Comparison of ENCODE assay signal across 8 cellular contexts in the genomic region with DNA sequence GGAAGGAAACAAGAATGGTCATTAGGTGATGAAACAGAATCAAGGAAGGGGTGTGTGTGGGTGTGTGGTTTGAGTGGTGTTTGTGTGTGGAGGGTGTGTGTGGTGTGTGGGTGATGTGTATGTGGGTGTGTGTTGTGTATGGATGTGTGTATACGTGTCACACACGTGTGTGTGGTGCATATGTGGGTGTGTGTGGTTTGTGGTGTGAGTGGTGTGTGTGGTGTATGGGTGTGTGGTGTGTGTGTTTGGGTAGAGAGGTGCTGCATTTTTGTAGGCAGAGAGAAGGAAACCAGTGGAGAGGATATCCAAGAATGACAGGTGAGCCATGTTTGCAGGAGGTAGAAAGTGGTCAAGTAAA. TPM values are rescaled to one million over a fixed set of nuclear protein-coding genes. Genes with fewer than 3 reads are reported as not detected.
DNase-seq lines count a peak whose midpoint lies in the region; ATAC-seq lines count a peak whose summit lies in the region.

No MANE protein-coding gene starts in this region.

- intact Hi-C loops in right cardiac atrium (cut with DNase I) (no loop called here), Right ventricle myocardium superior (cut with DNase I) (no loop called here), left colon (cut with DNase I, micrococcal nuclease) (no loop called here)

- DNase-seq in right cardiac atrium: no peak
- no peak for DNase-seq in Right ventricle myocardium superior
- peak; percentile 81 for DNase-seq in activated CD8-positive, alpha-beta memory T cell treated with anti-CD3 and anti-CD28 coated beads, Interleukin-2, amount 50 U/mL, for 48 hours
- DNase-seq in memory B cell (ENCODE audit: low spot score in 2 of 2): no peak
- no peak for DNase-seq in left colon
- no peak for DNase-seq in NCI-H1417 (lab: John Stamatoyannopoulos, UW)

- no peaks in the 10 kb centered on the region for H3K27me3 Mint-ChIP-seq in memory B cell

- peak overlapping the region; percentile 98 for H3K4me3 Mint-ChIP-seq in memory B cell

- no peak overlapping the region for H3K27ac Mint-ChIP-seq in memory B cell

- 50% methylated on average over 2 of the region's 2 CpGs for WGBS in right cardiac atrium
- 51% methylated on average over 2 of the region's 2 CpGs for WGBS in urinary bladder

- ATAC-seq in right cardiac atrium: no peak
- ATAC-seq in Right ventricle myocardium superior (ENCODE audit: poor library complexity): no peak
- no peak for ATAC-seq in memory B cell (ENCODE audit: low read depth)
- ATAC-seq in left colon: no peak
- ATAC-seq in HG02763 (IDR thresholded peaks at IDR 0.05; ENCODE audit: unreplicated experiment): no peak

- no peak overlapping the region for H3K27ac ChIP-seq in right cardiac atrium (ENCODE audit: low read length)
- H3K27ac ChIP-seq in urinary bladder (ENCODE audit: low read depth): no peak overlapping the region

- H3K9me3 ChIP-seq in right cardiac atrium (ENCODE audit: control insufficient read depth, low read length): no peaks in the 10 kb centered on the region

- H3K9me3 Mint-ChIP-seq in memory B cell: no peaks in the 10 kb centered on the region

- peaks cover 2% of the 10 kb centered on the region for H3K36me3 Mint-ChIP-seq in memory B cell

- no peaks in the 10 kb centered on the region for H3K36me3 ChIP-seq in urinary bladder (ENCODE audit: insufficient read depth)

- no peaks in the 10 kb centered on the region for H3K27me3 ChIP-seq in right cardiac atrium (ENCODE audit: control insufficient read depth, insufficient read depth)

- H3K4me1 Mint-ChIP-seq in memory B cell: peaks cover 20% of the 10 kb centered on the region

- H3K4me1 ChIP-seq in right cardiac atrium (ENCODE audit: control insufficient read depth, insufficient read depth, low read length): peaks cover 4% of the 10 kb centered on the region
- no peaks in the 10 kb centered on the region for H3K4me1 ChIP-seq in urinary bladder (ENCODE audit: insufficient read depth)

- H3K4me3 ChIP-seq in right cardiac atrium (ENCODE audit: low read length): peak overlapping the region; percentile 64
- H3K4me3 ChIP-seq in urinary bladder (ENCODE audit: low read depth, low read length): peak overlapping the region; percentile 61

RNA-seq across cellular contexts. Expression of a gene that starts 1.1 kb away (rescaled TPM):
- 10 to 100 TPM; 26.7 to 33.5 (median 30.4) TPM for total RNA-seq in right cardiac atrium
- 8.2 TPM for polyA plus RNA-seq in right cardiac atrium
- total RNA-seq in Right ventricle myocardium superior: 22.3 TPM
- total RNA-seq in urinary bladder: 69.8 TPM
- 12.8 TPM for polyA plus RNA-seq in urinary bladder
- 10 to 100 TPM; 24.7 to 27.6 TPM for total RNA-seq in left colon

RNA-seq across cellular contexts. Expression of a gene that starts 42.3 kb away (rescaled TPM):
- 10 to 100 TPM; 16.1 to 25.0 (median 18.5) TPM for total RNA-seq in right cardiac atrium
- polyA plus RNA-seq in right cardiac atrium: 11.6 TPM
- total RNA-seq in Right ventricle myocardium superior: 17.3 TPM
- 26.6 TPM for total RNA-seq in urinary bladder
- 18.1 TPM for polyA plus RNA-seq in urinary bladder
- total RNA-seq in left colon: 10 to 100 TPM; 31.3 to 44.1 TPM
